9 cellular contexts compared by ENCODE assay signal in the genomic region with DNA sequence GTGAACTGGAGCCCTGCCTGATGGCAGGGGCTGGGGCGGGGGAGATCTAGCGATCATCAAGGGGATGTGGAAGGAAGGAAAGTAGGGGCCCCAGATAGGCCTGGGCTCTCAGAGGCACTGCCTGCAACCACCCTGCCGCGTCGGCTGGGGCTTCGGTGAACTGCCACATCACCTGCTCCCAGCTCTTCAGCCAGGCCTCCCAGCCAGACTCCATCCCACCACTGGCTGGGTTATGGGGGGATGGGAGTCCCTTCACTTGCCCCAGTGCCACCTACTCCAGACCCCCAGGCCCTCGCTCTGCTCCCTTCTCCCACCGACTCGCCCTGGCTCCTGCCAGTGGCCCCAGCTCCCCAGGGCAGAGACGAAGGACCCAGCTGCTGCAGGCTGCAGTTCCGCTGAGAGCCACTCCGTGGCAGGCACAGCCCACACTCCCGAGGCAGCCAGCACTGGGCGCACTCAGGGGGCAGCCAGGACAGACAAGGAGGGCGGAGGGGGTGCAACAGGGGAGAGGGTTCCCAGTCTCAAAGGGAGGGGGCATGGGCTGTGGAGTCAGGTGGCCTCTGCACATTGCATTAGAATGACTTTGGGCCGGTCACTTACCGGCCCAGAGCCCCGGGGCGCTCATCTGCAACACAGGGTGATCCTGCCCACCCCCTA. TPM values are rescaled to one million over a fixed set of nuclear protein-coding genes. Genes with fewer than 3 reads are reported as not detected.
DNase-seq lines count a peak whose midpoint lies in the region; ATAC-seq and TF ChIP-seq lines count a peak whose summit lies in the region.
"Had no signal": no experiment of that assay in that cellular context is flagged by ENCODE, and none has a peak within 500 bp of the region (broad histone marks: within the 10 kb centered on the region; RNA-seq: fewer than 3 reads in every experiment).

No MANE protein-coding gene starts in this region.

- peaks cover 32% of the 10 kb centered on the region for H3K27me3 Mint-ChIP-seq in activated T-helper 2 cell treated with anti-CD3 and anti-CD28 coated beads, Interferon-gamma antibody, Interleukin-2, Interleukin-4, amounts not matched to agents 10 μg/mL and 5 μg/mL and 100 μg/mL, durations not matched to agents 14 hours and 24 hours and 36 hours (ENCODE audit: low read depth)

- H2AFZ ChIP-seq in OCI-LY7 (ENCODE audit: low read length) (no peak overlapping the region), osteoblast (ENCODE audit: low read length) (no peak overlapping the region)

- H3K4me3 Mint-ChIP-seq in activated T-helper 2 cell treated with anti-CD3 and anti-CD28 coated beads, Interferon-gamma antibody, Interleukin-2, Interleukin-4, amounts not matched to agents 10 μg/mL and 5 μg/mL and 100 μg/mL, durations not matched to agents 14 hours and 24 hours and 36 hours (ENCODE audit: low read depth): no peak overlapping the region
- H3K4me3 Mint-ChIP-seq: activated naive CD8-positive, alpha-beta T cell had no signal

- POLR2A ChIA-PET in HEK293 (lab: Yijun Ruan, JAX): no interaction called here
- POLR2A ChIA-PET in OCI-LY7 (lab: Charles Lee): interaction anchor here (0.6 to 1.5 kb wide), 2 partner anchors 13 to 56 kb away, joined by 3 read pairs; no protein-coding TSS in a partner anchor

- no peak overlapping the region for H3K27ac Mint-ChIP-seq in activated T-helper 2 cell treated with anti-CD3 and anti-CD28 coated beads, Interferon-gamma antibody, Interleukin-2, Interleukin-4, amounts not matched to agents 10 μg/mL and 5 μg/mL and 100 μg/mL, durations not matched to agents 14 hours and 24 hours and 36 hours
- H3K27ac Mint-ChIP-seq: activated naive CD8-positive, alpha-beta T cell had no signal

- DNase-seq in GM10266 (ENCODE audit: extremely low spot score) (peak; percentile 88), OCI-LY7 (ENCODE audit: low spot score) (peak; percentile 72), fibroblast of the conjunctiva (ENCODE audit: low read depth) (peak; percentile 5), osteoblast (ENCODE audit: insufficient read length, low spot score, missing footprints) (peak; percentile 100), NCI-H1436 treated with DMSO at 0.1 percent for 48 hours (lab: John Stamatoyannopoulos, UW) (no peak)
- peak; percentile 40 for DNase-seq in activated T-helper 2 cell treated with anti-CD3 and anti-CD28 coated beads, Interferon-gamma antibody, Interleukin-2, Interleukin-4, amounts not matched to agents 10 μg/mL and 5 μg/mL and 100 μg/mL, durations not matched to agents 14 hours and 24 hours and 36 hours (ENCODE audit: low spot score)

- TF ChIP-seq CTCF in GM10266 (IDR thresholded peaks at IDR 0.05; ENCODE audit: control insufficient read depth, insufficient read depth, low read depth, missing control alignments) (peak; percentile 93), HEK293 (tag by site-specific recombination; IDR thresholded peaks at IDR 0.05) (peak; percentile 92), OCI-LY7 (conservative IDR thresholded peaks at IDR 0.05; ENCODE audit: low read length) (peak; percentile 91), osteoblast (IDR thresholded peaks at IDR 0.05; ENCODE audit: extremely low read depth, low read depth, low read length) (peak; percentile 64)

- no peak for ATAC-seq in HG02840 (IDR thresholded peaks at IDR 0.05; ENCODE audit: low FRiP score, unreplicated experiment)

- H3K9me3 ChIP-seq in HEK293 (ENCODE audit: control insufficient read depth, insufficient read depth, low read depth, low read length) (no peaks in the 10 kb centered on the region), OCI-LY7 (ENCODE audit: low read length) (no peaks in the 10 kb centered on the region), osteoblast (ENCODE audit: low read depth, low read length) (no peaks in the 10 kb centered on the region)

- no TSS peak for BruUV-seq in OCI-LY7 (replicated peaks; lab: Mats Ljungman, UMichigan)

- H3K4me1 ChIP-seq in HEK293 (ENCODE audit: control insufficient read depth, insufficient read depth, low read length) (no peaks in the 10 kb centered on the region), OCI-LY7 (ENCODE audit: insufficient read depth, low read length, poor library complexity, severe bottlenecking) (peaks cover 9% of the 10 kb centered on the region), osteoblast (ENCODE audit: insufficient read depth, low read length) (no peaks in the 10 kb centered on the region)

- no peaks in the 10 kb centered on the region for H4K20me1 ChIP-seq in OCI-LY7 (ENCODE audit: insufficient read depth, low read length)
- no peaks in the 10 kb centered on the region for H4K20me1 ChIP-seq in osteoblast (ENCODE audit: insufficient read depth, low read length)

- H3K4me3 ChIP-seq in HEK293 (ENCODE audit: low read depth, low read length) (no peak overlapping the region), OCI-LY7 (ENCODE audit: low read depth, low read length, poor library complexity, severe bottlenecking) (no peak overlapping the region), osteoblast (ENCODE audit: insufficient read depth, low read length) (no peak overlapping the region)

- no peak overlapping the region for H3K27ac ChIP-seq in HEK293 (ENCODE audit: extremely low read depth, low read depth, low read length)
- no peak overlapping the region for H3K27ac ChIP-seq in OCI-LY7 (ENCODE audit: low read depth, low read length, poor library complexity, severe bottlenecking)
- H3K27ac ChIP-seq in osteoblast (ENCODE audit: low read depth, low read length): no peak overlapping the region

- intact Hi-C loops in OCI-LY7 (cut with micrococcal nuclease; ENCODE audit: unreplicated experiment): loop anchor here (1.0 to 5.0 kb wide), 4 partner anchors 25 to 148 kb away; no protein-coding TSS in a partner anchor
- intact Hi-C loops in activated T-helper 2 cell treated with anti-CD3 and anti-CD28 coated beads, Interferon-gamma antibody, Interleukin-2, Interleukin-4, amounts not matched to agents 10 μg/mL and 5 μg/mL and 100 μg/mL, durations not matched to agents 14 hours and 24 hours and 36 hours (cut with micrococcal nuclease): loop anchor here (1.0 kb wide), 1 partner anchor 25 kb away; no protein-coding TSS in a partner anchor

- no peaks in the 10 kb centered on the region for H3K36me3 ChIP-seq in HEK293 (ENCODE audit: control insufficient read depth in 2 of 2, insufficient read depth in 1 of 2, low read length in 2 of 2)
- no peaks in the 10 kb centered on the region for H3K36me3 ChIP-seq in OCI-LY7 (ENCODE audit: insufficient read depth, low read length)
- no peaks in the 10 kb centered on the region for H3K36me3 ChIP-seq in osteoblast (ENCODE audit: insufficient read depth, low read length)

- no peaks in the 10 kb centered on the region for H3K36me3 Mint-ChIP-seq in activated T-helper 2 cell treated with anti-CD3 and anti-CD28 coated beads, Interferon-gamma antibody, Interleukin-2, Interleukin-4, amounts not matched to agents 10 μg/mL and 5 μg/mL and 100 μg/mL, durations not matched to agents 14 hours and 24 hours and 36 hours (ENCODE audit: low read depth)

- H3K27me3 ChIP-seq in osteoblast (ENCODE audit: insufficient read depth, low read length): peaks cover 7% of the 10 kb centered on the region

- H3K9me3 Mint-ChIP-seq in activated T-helper 2 cell treated with anti-CD3 and anti-CD28 coated beads, Interferon-gamma antibody, Interleukin-2, Interleukin-4, amounts not matched to agents 10 μg/mL and 5 μg/mL and 100 μg/mL, durations not matched to agents 14 hours and 24 hours and 36 hours: no peaks in the 10 kb centered on the region

- H3K4me2 ChIP-seq in OCI-LY7 (ENCODE audit: low read length): no peak overlapping the region
- H3K4me2 ChIP-seq in osteoblast (ENCODE audit: insufficient read depth, low read length): no peak overlapping the region

- peaks cover 2% of the 10 kb centered on the region for H3K4me1 Mint-ChIP-seq in activated T-helper 2 cell treated with anti-CD3 and anti-CD28 coated beads, Interferon-gamma antibody, Interleukin-2, Interleukin-4, amounts not matched to agents 10 μg/mL and 5 μg/mL and 100 μg/mL, durations not matched to agents 14 hours and 24 hours and 36 hours (ENCODE audit: low read depth)

- H3K79me2 ChIP-seq in OCI-LY7 (ENCODE audit: insufficient read depth, low read depth, low read length) (no peaks in the 10 kb centered on the region), osteoblast (ENCODE audit: insufficient read depth, low read length) (no peaks in the 10 kb centered on the region)

- CTCF ChIA-PET in HEK293 (lab: Yijun Ruan, JAX) (interaction anchor here (0.5 to 11.1 kb wide), 32 partner anchors 8 to 647 kb away, joined by 3 to 124 read pairs (median 4); a partner anchor contains a TSS), OCI-LY7 (lab: Charles Lee; ENCODE audit: unreplicated experiment) (interaction anchor here (0.7 to 1.3 kb wide), 3 partner anchors 22 to 85 kb away, joined by 3 to 4 read pairs (median 3); no protein-coding TSS in a partner anchor)

- no peaks in the 10 kb centered on the region for H3K9me2 ChIP-seq in OCI-LY7 (ENCODE audit: insufficient read depth, low read length)

TF ChIP-seq in HEK293, 187 proteins besides CTCF, POLR2A, EP300 and RAD21 (continues in another document):
- no peak for TF ChIP-seq MZF1 (tag by site-specific recombination; IDR thresholded peaks at IDR 0.05; ENCODE audit: borderline replicate concordance)
- TF ChIP-seq ZNF621 (tag by site-specific recombination; IDR thresholded peaks at IDR 0.05): no peak
- TF ChIP-seq ZNF366 (tag by site-specific recombination; conservative IDR thresholded peaks at IDR 0.05): no peak
- TF ChIP-seq ZFP37 (tag by site-specific recombination; IDR thresholded peaks at IDR 0.05): no peak

RNA-seq across cellular contexts. Expression of a gene that starts 15.2 kb away (rescaled TPM):
- total RNA-seq in OCI-LY7 (2014; rRNA removed; shearing (Covaris generic)): 4.0 and 7.5 TPM in 2 replicates
- total RNA-seq in OCI-LY7 (2022) (5.8 and 6.2 TPM in 2 replicates), osteoblast (not detected in 2 replicates)
- total RNA-seq in activated T-helper 2 cell treated with anti-CD3 and anti-CD28 coated beads, Interferon-gamma antibody, Interleukin-2, Interleukin-4, amounts not matched to agents 10 μg/mL and 5 μg/mL and 100 μg/mL, durations not matched to agents 14 hours and 24 hours and 36 hours: 0.30 and 0.41 TPM in 2 replicates

RNA-seq across cellular contexts. Expression of a gene that starts 27.9 kb away (rescaled TPM):
- 0.41 and 0.82 TPM in 2 replicates for total RNA-seq in OCI-LY7 (2014; rRNA removed; shearing (Covaris generic))
- total RNA-seq in OCI-LY7 (2022) (0.30 and 0.78 TPM in 2 replicates), osteoblast (not detected in 2 replicates)
- 9.8 TPM in 2 replicates for total RNA-seq in activated T-helper 2 cell treated with anti-CD3 and anti-CD28 coated beads, Interferon-gamma antibody, Interleukin-2, Interleukin-4, amounts not matched to agents 10 μg/mL and 5 μg/mL and 100 μg/mL, durations not matched to agents 14 hours and 24 hours and 36 hours
